In genomic region chr10:93799309-93799708, GRCh38 we compare ENCODE assay signal across 34 cellular contexts. TPM values are rescaled to one million over a fixed set of nuclear protein-coding genes. Genes with fewer than 3 reads are reported as not detected.
"Had no signal": no experiment of that assay in that cellular context is flagged by ENCODE, and none has a peak within 500 bp of the region (broad histone marks: within the 10 kb centered on the region; RNA-seq: fewer than 3 reads in every experiment).

No MANE protein-coding gene starts in this region.

- H3K27ac Mint-ChIP-seq: activated CD4-positive, alpha-beta memory T cell treated with anti-CD3 and anti-CD28 coated beads for 36 hours; activated naive CD4-positive, alpha-beta T cell treated with anti-CD3 and anti-CD28 coated beads for 36 hours; activated naive CD8-positive, alpha-beta T cell treated with anti-CD3 and anti-CD28 coated beads for 36 hours; activated T-helper 1 cell treated with anti-CD3 and anti-CD28 coated beads, Interleukin-12 subunit alpha, Interleukin-12 subunit beta, Interleukin-2, Interleukin-4 antibody, amounts not matched to agents 30 ng/mL and 10 ng/mL and 1 ng/mL, durations not matched to agents 14 hours and 24 hours and 36 hours; natural killer cell; stimulated activated naive CD8-positive, alpha-beta T cell treated with anti-CD3 and anti-CD28 coated beads, Interleukin-15, amount 100 ng/mL, for 72 hours; T-helper 2 cell treated with Interferon-gamma antibody and Interleukin-4, amounts not matched to agents 5 μg/mL and 100 μg/mL, for 36 hours; type B pancreatic cell had no signal

- H3K9me3 ChIP-seq: adrenal gland, colonic mucosa, left lung, lower lobe of right lung, uterus had no signal

- H3K4me1 Mint-ChIP-seq: activated naive CD8-positive, alpha-beta T cell treated with anti-CD3 and anti-CD28 coated beads for 36 hours; natural killer cell; stimulated activated naive CD8-positive, alpha-beta T cell treated with anti-CD3 and anti-CD28 coated beads, Interleukin-15, amount 100 ng/mL, for 72 hours had no signal

- ATAC-seq: left lung; lower lobe of right lung; natural killer cell; right cardiac atrium; stimulated activated naive CD8-positive, alpha-beta T cell treated with anti-CD3 and anti-CD28 coated beads, Interleukin-15, amount 100 ng/mL, for 72 hours had no signal

- H3K4me3 Mint-ChIP-seq: activated CD4-positive, alpha-beta memory T cell treated with anti-CD3 and anti-CD28 coated beads for 36 hours; activated naive CD4-positive, alpha-beta T cell treated with anti-CD3 and anti-CD28 coated beads for 36 hours; activated naive CD8-positive, alpha-beta T cell treated with anti-CD3 and anti-CD28 coated beads for 36 hours; activated T-helper 1 cell treated with anti-CD3 and anti-CD28 coated beads, Interleukin-12 subunit alpha, Interleukin-12 subunit beta, Interleukin-2, Interleukin-4 antibody, amounts not matched to agents 30 ng/mL and 10 ng/mL and 1 ng/mL, durations not matched to agents 14 hours and 24 hours and 36 hours; brain; natural killer cell; stimulated activated naive CD8-positive, alpha-beta T cell treated with anti-CD3 and anti-CD28 coated beads, Interleukin-15, amount 100 ng/mL, for 72 hours; T-helper 2 cell treated with Interferon-gamma antibody and Interleukin-4, amounts not matched to agents 5 μg/mL and 100 μg/mL, for 36 hours; type B pancreatic cell had no signal

- FAIRE-seq: frontal cortex, islet of Langerhans had no signal

- H3K9me3 Mint-ChIP-seq: activated CD4-positive, alpha-beta memory T cell treated with anti-CD3 and anti-CD28 coated beads for 36 hours; activated naive CD4-positive, alpha-beta T cell treated with anti-CD3 and anti-CD28 coated beads for 36 hours; activated naive CD8-positive, alpha-beta T cell treated with anti-CD3 and anti-CD28 coated beads for 36 hours; activated T-helper 1 cell treated with anti-CD3 and anti-CD28 coated beads, Interleukin-12 subunit alpha, Interleukin-12 subunit beta, Interleukin-2, Interleukin-4 antibody, amounts not matched to agents 30 ng/mL and 10 ng/mL and 1 ng/mL, durations not matched to agents 14 hours and 24 hours and 36 hours; brain; stimulated activated naive CD8-positive, alpha-beta T cell treated with anti-CD3 and anti-CD28 coated beads, Interleukin-15, amount 100 ng/mL, for 72 hours; T-helper 2 cell treated with Interferon-gamma antibody and Interleukin-4, amounts not matched to agents 5 μg/mL and 100 μg/mL, for 36 hours; type B pancreatic cell had no signal

- H3K27me3 ChIP-seq: adrenal gland, cardiac muscle cell, colonic mucosa, uterus had no signal

- H3K4me3 ChIP-seq: adrenal gland, cardiac muscle cell, colonic mucosa, dorsolateral prefrontal cortex, left lung, lower lobe of right lung, uterus had no signal

- H3K27ac ChIP-seq: adrenal gland, cardiac muscle cell, colonic mucosa, dorsolateral prefrontal cortex, left lung, lower lobe of right lung, uterus had no signal

- DNase-seq: activated CD4-positive, alpha-beta memory T cell treated with anti-CD3 and anti-CD28 coated beads for 36 hours; activated CD4-positive, alpha-beta T cell treated with anti-CD3 and anti-CD28 coated beads for 4 hours; activated CD4-positive, CD25-positive, alpha-beta regulatory T cell; activated CD8-positive, alpha-beta memory T cell treated with anti-CD3 and anti-CD28 coated beads, Interleukin-2, amount 50 U/mL, for 4 hours; activated effector memory CD4-positive, alpha-beta T cell treated with anti-CD3 and anti-CD28 coated beads, Interleukin-2, amount 50 U/mL, for 16 hours; activated naive CD4-positive, alpha-beta T cell treated with anti-CD3 and anti-CD28 coated beads for 36 hours; activated naive CD8-positive, alpha-beta T cell treated with anti-CD3 and anti-CD28 coated beads for 36 hours; activated T-cell treated with anti-CD3 and anti-CD28 coated beads, Interleukin-2, amount 50 U/mL, for 1 hour; adrenal gland; aorta; cerebellar nuclear complex; colonic mucosa; dorsolateral prefrontal cortex; effector memory CD4-positive, alpha-beta T cell; left lung; lower lobe of right lung; mesenchymal stem cell; natural killer cell; posterior cingulate gyrus; right cardiac atrium; stimulated activated CD4-positive, alpha-beta T cell treated with anti-CD3 and anti-CD28 coated beads, Interleukin-2, amount 100 ng/mL, for 48 hours; stimulated activated naive CD8-positive, alpha-beta T cell treated with anti-CD3 and anti-CD28 coated beads, Interleukin-15, amount 100 ng/mL, for 72 hours; substantia nigra; uterus had no signal

- H3K36me3 Mint-ChIP-seq: activated CD4-positive, alpha-beta memory T cell treated with anti-CD3 and anti-CD28 coated beads for 36 hours; activated naive CD8-positive, alpha-beta T cell treated with anti-CD3 and anti-CD28 coated beads for 36 hours; natural killer cell; type B pancreatic cell had no signal

- H3K4me1 ChIP-seq: adrenal gland, colonic mucosa, left lung, lower lobe of right lung, uterus had no signal

- H3K36me3 ChIP-seq: adrenal gland, cardiac muscle cell, colonic mucosa, left lung, lower lobe of right lung, uterus had no signal

RNA-seq across cellular contexts. Expression of gene LGI1, which starts 41.6 kb away (rescaled TPM):
- total RNA-seq: activated CD4-positive, alpha-beta memory T cell treated with anti-CD3 and anti-CD28 coated beads for 36 hours; activated CD8-positive, alpha-beta memory T cell treated with anti-CD3 and anti-CD28 coated beads for 36 hours; activated naive CD4-positive, alpha-beta T cell treated with anti-CD3 and anti-CD28 coated beads for 36 hours; activated naive CD8-positive, alpha-beta T cell treated with anti-CD3 and anti-CD28 coated beads for 36 hours; activated T-helper 1 cell treated with anti-CD3 and anti-CD28 coated beads, Interleukin-12 subunit alpha, Interleukin-12 subunit beta, Interleukin-2, Interleukin-4 antibody, amounts not matched to agents 30 ng/mL and 10 ng/mL and 1 ng/mL, durations not matched to agents 14 hours and 24 hours and 36 hours; cardiac muscle cell; epithelial cell of proximal tubule; left lung; lower lobe of right lung; natural killer cell; osteoblast had no signal
- polyA plus RNA-seq: cardiac muscle cell had no signal
